Comparison of ENCODE assay signal across 17 cellular contexts in genomic region chr5:27855491-27855890, GRCh38.
"Had no signal": no experiment of that assay in that cellular context is flagged by ENCODE, and none has a peak within 500 bp of the region (broad histone marks: within the 10 kb centered on the region; RNA-seq: fewer than 3 reads in every experiment).

No MANE protein-coding gene starts in this region.

- H3K27ac ChIP-seq: dorsolateral prefrontal cortex, lower lobe of right lung, skin epidermis, suprapubic skin had no signal

- H3K9me3 ChIP-seq: lower lobe of right lung, suprapubic skin had no signal

- H3K27ac Mint-ChIP-seq: activated T-helper 17 cell treated with anti-CD3 and anti-CD28 coated beads, Interleukin-2, amount 50 U/mL, for 72 hours; endodermal cell; naive thymus-derived CD8-positive, alpha-beta T cell; stimulated activated naive CD8-positive, alpha-beta T cell treated with anti-CD3 and anti-CD28 coated beads, Interleukin-15, Interleukin-2, amounts not matched to agents 100 ng/mL and 50 ng/mL, for 24 hours had no signal

- H3K4me1 Mint-ChIP-seq: activated T-helper 17 cell treated with anti-CD3 and anti-CD28 coated beads, Interleukin-2, amount 50 U/mL, for 72 hours; naive thymus-derived CD8-positive, alpha-beta T cell had no signal

- H3K27me3 ChIP-seq: dorsolateral prefrontal cortex, suprapubic skin had no signal

- H3K4me3 ChIP-seq: dorsolateral prefrontal cortex, lower lobe of right lung, skin epidermis, suprapubic skin had no signal

- H3K36me3 ChIP-seq: lower lobe of right lung, suprapubic skin had no signal

- H3K27me3 Mint-ChIP-seq: activated T-helper 17 cell treated with anti-CD3 and anti-CD28 coated beads, Interleukin-2, amount 50 U/mL, for 72 hours; naive thymus-derived CD8-positive, alpha-beta T cell; stimulated activated naive CD8-positive, alpha-beta T cell treated with anti-CD3 and anti-CD28 coated beads, Interleukin-15, Interleukin-2, amounts not matched to agents 100 ng/mL and 50 ng/mL, for 24 hours had no signal

- H3K4me3 Mint-ChIP-seq: activated T-helper 17 cell treated with anti-CD3 and anti-CD28 coated beads, Interleukin-2, amount 50 U/mL, for 72 hours; endodermal cell; naive thymus-derived CD8-positive, alpha-beta T cell; stimulated activated naive CD8-positive, alpha-beta T cell treated with anti-CD3 and anti-CD28 coated beads, Interleukin-15, Interleukin-2, amounts not matched to agents 100 ng/mL and 50 ng/mL, for 24 hours had no signal

- FAIRE-seq: bronchial epithelial cell had no signal

- ATAC-seq: activated T-helper 17 cell treated with anti-CD3 and anti-CD28 coated beads, Interleukin-2, amount 50 U/mL, for 72 hours; esophagus mucosa; left colon; lower lobe of right lung; naive thymus-derived CD8-positive, alpha-beta T cell; right cardiac atrium had no signal

- DNase-seq: activated naive CD4-positive, alpha-beta T cell treated with Interleukin-2 at 50 U/mL for 16 hours; activated T-cell treated with anti-CD3 and anti-CD28 coated beads for 4 hours; anterior cingulate cortex; dorsolateral prefrontal cortex; endodermal cell; left colon; lower lobe of right lung; naive thymus-derived CD8-positive, alpha-beta T cell; right cardiac atrium; stimulated activated CD4-positive, alpha-beta T cell treated with anti-CD3 and anti-CD28 coated beads, Interleukin-4, amount 100 ng/mL, for 4 hours; trophoblast cell had no signal

- H3K36me3 Mint-ChIP-seq: naive thymus-derived CD8-positive, alpha-beta T cell had no signal

- H3K4me1 ChIP-seq: lower lobe of right lung, suprapubic skin had no signal
